ENCODE assay signal across 16 cellular contexts in genomic region chr2:216352653-216353270, GRCh38. TPM values are rescaled to one million over a fixed set of nuclear protein-coding genes. Genes with fewer than 3 reads are reported as not detected.
DNase-seq lines count a peak whose midpoint lies in the region; ATAC-seq and TF ChIP-seq lines count a peak whose summit lies in the region.
"Had no signal": no experiment of that assay in that cellular context is flagged by ENCODE, and none has a peak within 500 bp of the region (broad histone marks: within the 10 kb centered on the region; RNA-seq: fewer than 3 reads in every experiment).

No MANE protein-coding gene starts in this region.

- CTCF ChIA-PET in CD8-positive, alpha-beta T cell (lab: Charles Lee), result interaction anchor here (0.9 to 2.4 kb wide), 4 partner anchors 20 to 52 kb away, joined by 3 to 14 read pairs (median 9); no protein-coding TSS in a partner anchor
- CTCF ChIA-PET in activated CD8-positive, alpha-beta T cell treated with anti-CD3 and anti-CD28 coated beads for 36 hours (lab: Charles Lee), result interaction anchor here (0.8 to 2.7 kb wide), 8 partner anchors 9 to 244 kb away, joined by 3 to 12 read pairs (median 4); partner anchors contain the start of gene XRCC5

- H3K27ac ChIP-seq in CD8-positive, alpha-beta T cell (ENCODE audit: low read depth, low read length), result peak overlapping the region; percentile 13
- H3K27ac ChIP-seq: C4-2B, colonic mucosa, esophagus muscularis mucosa, prostate gland, thoracic aorta had no signal

- no peaks in the 10 kb centered on the region for H3K36me3 ChIP-seq in CD8-positive, alpha-beta T cell (ENCODE audit: insufficient read depth, low read length)
- H3K36me3 ChIP-seq: colonic mucosa, esophagus muscularis mucosa, heart right ventricle, prostate gland, thoracic aorta had no signal

- H3K9me3 Mint-ChIP-seq in CD8-positive, alpha-beta T cell, result no peaks in the 10 kb centered on the region
- no peaks in the 10 kb centered on the region for H3K9me3 Mint-ChIP-seq in activated CD8-positive, alpha-beta T cell treated with anti-CD3 and anti-CD28 coated beads for 36 hours
- peaks cover 0 to 2% (median 0%) of the 10 kb centered on the region in 9 donors for H3K9me3 Mint-ChIP-seq in naive thymus-derived CD8-positive, alpha-beta T cell

- H3K4me1 ChIP-seq in CD8-positive, alpha-beta T cell (ENCODE audit: insufficient read depth, low read length), result peaks cover 67% of the 10 kb centered on the region
- H3K4me1 ChIP-seq: colonic mucosa, esophagus muscularis mucosa, prostate gland had no signal

- peak overlapping the region; percentile 68 for H3K4me3 Mint-ChIP-seq in CD8-positive, alpha-beta T cell
- no peak overlapping the region for H3K4me3 Mint-ChIP-seq in activated CD8-positive, alpha-beta T cell treated with anti-CD3 and anti-CD28 coated beads for 36 hours
- peak overlapping the region; percentile 31 to 87 (median 77) for H3K4me3 Mint-ChIP-seq in naive thymus-derived CD8-positive, alpha-beta T cell

- H3K4me3 ChIP-seq in CD8-positive, alpha-beta T cell (ENCODE audit: low read depth, low read length), result peak overlapping the region; percentile 21
- H3K4me3 ChIP-seq: colonic mucosa, esophagus muscularis mucosa, heart right ventricle, prostate gland, thoracic aorta had no signal

- no peaks in the 10 kb centered on the region for H3K9me3 ChIP-seq in CD8-positive, alpha-beta T cell (ENCODE audit: low read length)
- H3K9me3 ChIP-seq: colonic mucosa, esophagus muscularis mucosa, heart right ventricle, prostate gland, thoracic aorta had no signal

- no peaks in the 10 kb centered on the region for H3K36me3 Mint-ChIP-seq in CD8-positive, alpha-beta T cell
- H3K36me3 Mint-ChIP-seq in activated CD8-positive, alpha-beta T cell treated with anti-CD3 and anti-CD28 coated beads for 36 hours (ENCODE audit: low read depth), result no peaks in the 10 kb centered on the region
- no peaks in the 10 kb centered on the region for H3K36me3 Mint-ChIP-seq in naive thymus-derived CD8-positive, alpha-beta T cell

- in situ Hi-C loops in KBM-7 (cut with MboI; ENCODE audit: low pct_unique_long_range_greater_than_20kb, low sequenced_read_pairs), result no loop called here

- TF ChIP-seq CTCF in CD8-positive, alpha-beta T cell (IDR thresholded peaks at IDR 0.05), result no peak
- no peak for TF ChIP-seq CTCF in activated CD8-positive, alpha-beta T cell treated with anti-CD3 and anti-CD28 coated beads for 36 hours (IDR thresholded peaks at IDR 0.05)

- peak; percentile 56 for ATAC-seq in CD8-positive, alpha-beta T cell
- peak; percentile 28 for ATAC-seq in activated CD8-positive, alpha-beta T cell treated with anti-CD3 and anti-CD28 coated beads for 36 hours
- ATAC-seq in naive thymus-derived CD8-positive, alpha-beta T cell, result peak; percentile 89 to 90
- no peak for ATAC-seq in HG03045 (IDR thresholded peaks at IDR 0.05; ENCODE audit: unreplicated experiment)
- ATAC-seq in GM18502 (IDR thresholded peaks at IDR 0.05; ENCODE audit: poor library complexity, unreplicated experiment), result no peak
- ATAC-seq in left cardiac atrium, result no peak
- ATAC-seq: heart right ventricle had no signal

- intact Hi-C loops in CD8-positive, alpha-beta T cell (cut with DNase I, micrococcal nuclease), result loop anchor here (1.0 to 5.0 kb wide), 5 partner anchors 20 to 145 kb away; partner anchors contain the start of genes MARCHF4 (in 1 of the 2), RPL37A (in 1 of the 2) and SMARCAL1 (in 1 of the 2)
- intact Hi-C loops in activated CD8-positive, alpha-beta T cell treated with anti-CD3 and anti-CD28 coated beads for 36 hours (cut with micrococcal nuclease), result loop anchor here (5.0 kb wide), 1 partner anchor 50 kb away; no protein-coding TSS in a partner anchor
- intact Hi-C loops in left cardiac atrium (cut with DNase I), result no loop called here

- H3K4me1 Mint-ChIP-seq in CD8-positive, alpha-beta T cell (ENCODE audit: low read depth), result peaks cover 69% of the 10 kb centered on the region
- H3K4me1 Mint-ChIP-seq in activated CD8-positive, alpha-beta T cell treated with anti-CD3 and anti-CD28 coated beads for 36 hours (ENCODE audit: low read depth), result peaks cover 63% of the 10 kb centered on the region
- peaks cover 46 to 76% (median 73%) of the 10 kb centered on the region in 4 donors for H3K4me1 Mint-ChIP-seq in naive thymus-derived CD8-positive, alpha-beta T cell

- POLR2A ChIA-PET in CD8-positive, alpha-beta T cell (lab: Charles Lee), result interaction anchor here (0.7 to 1.9 kb wide), 8 partner anchors 11 to 248 kb away, joined by 3 to 7 read pairs (median 3); partner anchors contain the start of genes MARCHF4 and RPL37A
- POLR2A ChIA-PET in activated CD8-positive, alpha-beta T cell treated with anti-CD3 and anti-CD28 coated beads for 36 hours (lab: Charles Lee), result interaction anchor here (0.7 to 2.0 kb wide), 9 partner anchors 10 to 336 kb away, joined by 3 to 4 read pairs (median 3); partner anchors contain the start of gene MARCHF4
- POLR2A ChIA-PET in naive thymus-derived CD8-positive, alpha-beta T cell (lab: Charles Lee), result interaction anchor here (0.8 to 1.5 kb wide), 6 partner anchors 20 to 191 kb away, joined by 3 to 5 read pairs (median 4); partner anchors contain the start of genes MARCHF4 and RPL37A

- H3K27me3 Mint-ChIP-seq in CD8-positive, alpha-beta T cell (ENCODE audit: low read depth), result no peaks in the 10 kb centered on the region
- H3K27me3 Mint-ChIP-seq in activated CD8-positive, alpha-beta T cell treated with anti-CD3 and anti-CD28 coated beads for 36 hours, result no peaks in the 10 kb centered on the region
- no peaks in the 10 kb centered on the region for H3K27me3 Mint-ChIP-seq in naive thymus-derived CD8-positive, alpha-beta T cell

- H3K27ac Mint-ChIP-seq in CD8-positive, alpha-beta T cell, result peak overlapping the region; percentile 85
- peak overlapping the region; percentile 81 for H3K27ac Mint-ChIP-seq in activated CD8-positive, alpha-beta T cell treated with anti-CD3 and anti-CD28 coated beads for 36 hours
- peak overlapping the region; percentile 70 to 92 (median 90) for H3K27ac Mint-ChIP-seq in naive thymus-derived CD8-positive, alpha-beta T cell

- DNase-seq in CD8-positive, alpha-beta T cell, result peak in 2 of 7 experiments; percentile 22 to 61
- peak; percentile 43 for DNase-seq in KBM-7
- peak; percentile 19 for DNase-seq in activated CD8-positive, alpha-beta T cell treated with anti-CD3 and anti-CD28 coated beads for 36 hours
- DNase-seq in naive thymus-derived CD8-positive, alpha-beta T cell, result peak in 5 of 10 donors; percentile 7 to 84 (median 65)
- DNase-seq in left cardiac atrium, result no peak
- DNase-seq: anterior cingulate cortex, colonic mucosa, heart right ventricle, NCI-H2081 had no signal

- no peaks in the 10 kb centered on the region for H3K27me3 ChIP-seq in CD8-positive, alpha-beta T cell (ENCODE audit: insufficient read depth, low read length)
- H3K27me3 ChIP-seq: colonic mucosa, esophagus muscularis mucosa had no signal

RNA-seq across cellular contexts. Expression of gene MARCHF4, which starts 19.5 kb away (rescaled TPM):
- not detected for total RNA-seq in CD8-positive, alpha-beta T cell
- not detected for total RNA-seq in activated CD8-positive, alpha-beta T cell treated with anti-CD3 and anti-CD28 coated beads for 36 hours
- not detected for total RNA-seq in naive thymus-derived CD8-positive, alpha-beta T cell
- polyA plus RNA-seq in naive thymus-derived CD8-positive, alpha-beta T cell, result not detected
- under 1 TPM in 1 of 2 donors, not detected in 1; 0.34 TPM for total RNA-seq in left cardiac atrium
- total RNA-seq: esophagus muscularis mucosa; prostate gland; T-helper 2 cell treated with Interferon-gamma antibody and Interleukin-4, amounts not matched to agents 100 ng/mL and 5 ng/mL, for 36 hours had no signal

RNA-seq across cellular contexts. Expression of gene SMARCAL1, which starts 59.5 kb away (rescaled TPM):
- 1 to 10 TPM; 4.6 to 5.3 TPM for total RNA-seq in CD8-positive, alpha-beta T cell
- 10 to 100 TPM; 22.3 to 24.7 TPM for total RNA-seq in activated CD8-positive, alpha-beta T cell treated with anti-CD3 and anti-CD28 coated beads for 36 hours
- total RNA-seq in naive thymus-derived CD8-positive, alpha-beta T cell, result 10 to 100 TPM; 22.2 to 22.5 TPM
- 10 to 100 TPM; 18.7 to 22.0 (median 19.4) TPM for polyA plus RNA-seq in naive thymus-derived CD8-positive, alpha-beta T cell
- 10 to 100 TPM in 1 of 2 donors, 1 to 10 TPM in 1; 8.4 to 12.0 TPM for total RNA-seq in left cardiac atrium

Comparison
In these comparisons a context has a peak if more than half of its experiments do, and no peak if none do; other contexts are left out.
1. ATAC-seq: peak in CD8-positive, alpha-beta T cell (single experiment), activated CD8-positive, alpha-beta T cell treated with anti-CD3 and anti-CD28 coated beads for 36 hours (single experiment) and naive thymus-derived CD8-positive, alpha-beta T cell (2 of 2); none in HG03045 (single experiment), GM18502 (single experiment) and left cardiac atrium (0 of 2).
2. intact Hi-C loops: an anchor here in CD8-positive, alpha-beta T cell (1.0 to 5.0 kb wide) and activated CD8-positive, alpha-beta T cell treated with anti-CD3 and anti-CD28 coated beads for 36 hours (5.0 kb wide); none called in left cardiac atrium.
3. Peak in every context shown above with its lines, with median percentiles within 50 percentile points of each other: H3K27ac Mint-ChIP-seq.